ENCODE assay signal across 30 cellular contexts in genomic region chr3:182487048-182487447, GRCh38.
DNase-seq lines count a peak whose midpoint lies in the region; ATAC-seq and TF ChIP-seq lines count a peak whose summit lies in the region.
"Had no signal": no experiment of that assay in that cellular context is flagged by ENCODE, and none has a peak within 500 bp of the region (broad histone marks: within the 10 kb centered on the region; RNA-seq: fewer than 3 reads in every experiment).

No MANE protein-coding gene starts in this region.

- TF ChIP-seq CTCF in A673 (conservative IDR thresholded peaks at IDR 0.05; ENCODE audit: low read depth, low read length) (no peak), glutamatergic neuron (IDR thresholded peaks at IDR 0.05; ENCODE audit: partially characterized antibody, unreplicated experiment) (no peak), HFFc6 (IDR thresholded peaks at IDR 0.05) (no peak), smooth muscle cell (IDR thresholded peaks at IDR 0.05; ENCODE audit: borderline replicate concordance, insufficient read depth, poor library complexity, severe bottlenecking) (no peak)

- WGBS in smooth muscle cell (ENCODE audit: low lambda C conversion rate) = 64% methylated on average over 3 of the region's 3 CpGs

- POLR2A ChIA-PET in A673 (lab: Charles Lee; ENCODE audit: low non-redundant PET) = no interaction called here
- POLR2A ChIA-PET in activated CD8-positive, alpha-beta T cell treated with anti-CD3 and anti-CD28 coated beads, Interleukin-2, amount 10 ng/mL, durations not matched to agents 7 days and 5 days (lab: Charles Lee) = no interaction called here

- no peaks in the 10 kb centered on the region for H3K79me2 ChIP-seq in Karpas-422 (ENCODE audit: low read length)
- H3K79me2 ChIP-seq in smooth muscle cell (ENCODE audit: low read depth) = no peaks in the 10 kb centered on the region

- H3K36me3 ChIP-seq in A673 (ENCODE audit: insufficient read depth, low read length, poor library complexity, severe bottlenecking) (no peaks in the 10 kb centered on the region), Karpas-422 (ENCODE audit: insufficient read depth, low read length) (no peaks in the 10 kb centered on the region), smooth muscle cell (ENCODE audit: low read depth) (no peaks in the 10 kb centered on the region)
- H3K36me3 ChIP-seq: heart left ventricle, ovary, tibial artery had no signal

- no peaks in the 10 kb centered on the region for H3K36me3 Mint-ChIP-seq in glutamatergic neuron (ENCODE audit: unreplicated experiment)
- H3K36me3 Mint-ChIP-seq in HFFc6 (ENCODE audit: low read depth) = 0 out of 2 replicates have a peak, but pooled peaks cover under 1% of the 10 kb centered on the region
- H3K36me3 Mint-ChIP-seq in activated CD8-positive, alpha-beta T cell treated with anti-CD3 and anti-CD28 coated beads, Interleukin-2, amount 10 ng/mL, durations not matched to agents 7 days and 5 days (ENCODE audit: low read depth) = no peaks in the 10 kb centered on the region
- H3K36me3 Mint-ChIP-seq: naive B cell had no signal

- H3K4me3 Mint-ChIP-seq in glutamatergic neuron (ENCODE audit: unreplicated experiment) (no peak overlapping the region), HFFc6 (no peak overlapping the region)
- H3K4me3 Mint-ChIP-seq in activated CD8-positive, alpha-beta T cell treated with anti-CD3 and anti-CD28 coated beads, Interleukin-2, amount 10 ng/mL, durations not matched to agents 7 days and 5 days = no peak overlapping the region
- H3K4me3 Mint-ChIP-seq: activated T-cell treated with anti-CD3 and anti-CD28 coated beads, Interleukin-2, amount 50 U/mL, for 4 hours; dendritic cell treated with granulocyte-macrophage colony-stimulating factor and Interleukin-4, amounts not matched to agents 40 ng/mL and 50 ng/mL, for 4 days; naive B cell had no signal

- BruUV-seq in A673 (replicated peaks; lab: Mats Ljungman, UMichigan) = no TSS peak

- no peaks in the 10 kb centered on the region for H3K9me2 ChIP-seq in Karpas-422 (replicated peaks; ENCODE audit: insufficient read depth, low read length)

- H3K4me1 ChIP-seq in A673 (ENCODE audit: insufficient read depth, low read length, poor library complexity, severe bottlenecking) (peaks cover 20% of the 10 kb centered on the region), Karpas-422 (ENCODE audit: low read length) (peaks cover 30% of the 10 kb centered on the region), smooth muscle cell (ENCODE audit: low read depth) (peaks cover 38% of the 10 kb centered on the region)
- H3K4me1 ChIP-seq: heart left ventricle, tibial artery had no signal

- H3K9ac ChIP-seq in Karpas-422 (ENCODE audit: low read length) = no peak overlapping the region
- no peak overlapping the region for H3K9ac ChIP-seq in smooth muscle cell (ENCODE audit: low read depth)

- H3K4me3 ChIP-seq in A673 (ENCODE audit: low read depth, low read length, poor library complexity, severe bottlenecking) (no peak overlapping the region), Karpas-422 (ENCODE audit: low read length) (no peak overlapping the region), smooth muscle cell (no peak overlapping the region)
- H3K4me3 ChIP-seq: heart left ventricle, ovary, tibial artery had no signal

- H3K27me3 Mint-ChIP-seq in glutamatergic neuron (ENCODE audit: unreplicated experiment) (peaks cover 4% of the 10 kb centered on the region), HFFc6 (ENCODE audit: insufficient read depth) (no peaks in the 10 kb centered on the region)
- no peaks in the 10 kb centered on the region for H3K27me3 Mint-ChIP-seq in activated CD8-positive, alpha-beta T cell treated with anti-CD3 and anti-CD28 coated beads, Interleukin-2, amount 10 ng/mL, durations not matched to agents 7 days and 5 days (ENCODE audit: low read depth)
- H3K27me3 Mint-ChIP-seq: dendritic cell treated with granulocyte-macrophage colony-stimulating factor and Interleukin-4, amounts not matched to agents 40 ng/mL and 50 ng/mL, for 4 days; naive B cell had no signal

- CTCF ChIA-PET in A673 (lab: Charles Lee) = no interaction called here
- CTCF ChIA-PET in activated CD8-positive, alpha-beta T cell treated with anti-CD3 and anti-CD28 coated beads, Interleukin-2, amount 10 ng/mL, durations not matched to agents 7 days and 5 days (lab: Charles Lee) = no interaction called here

- H3K9me3 ChIP-seq in A673 (ENCODE audit: low read depth, low read length, poor library complexity, severe bottlenecking) (no peaks in the 10 kb centered on the region), Karpas-422 (ENCODE audit: low read length) (no peaks in the 10 kb centered on the region), smooth muscle cell (replicated peaks; ENCODE audit: low read depth) (no peaks in the 10 kb centered on the region)
- H3K9me3 ChIP-seq: heart left ventricle, ovary, tibial artery had no signal

- H3K27ac ChIP-seq in A673 (ENCODE audit: low read depth, low read length, poor library complexity, severe bottlenecking) (no peak overlapping the region), Karpas-422 (ENCODE audit: low read length) (no peak overlapping the region), smooth muscle cell (ENCODE audit: low read depth) (no peak overlapping the region)
- H3K27ac ChIP-seq: C4-2B, heart left ventricle, HL-60, ovary, tibial artery had no signal

- peak overlapping the region; percentile 34; the same call in 1 of the 2 replicates for H2AFZ ChIP-seq in Karpas-422 (ENCODE audit: low read length)
- no peak overlapping the region for H2AFZ ChIP-seq in smooth muscle cell (ENCODE audit: low read depth)

- peak overlapping the region; percentile 12 for H3K27ac Mint-ChIP-seq in glutamatergic neuron (ENCODE audit: unreplicated experiment)
- no peak overlapping the region for H3K27ac Mint-ChIP-seq in HFFc6
- no peak overlapping the region for H3K27ac Mint-ChIP-seq in activated CD8-positive, alpha-beta T cell treated with anti-CD3 and anti-CD28 coated beads, Interleukin-2, amount 10 ng/mL, durations not matched to agents 7 days and 5 days
- H3K27ac Mint-ChIP-seq: dendritic cell treated with granulocyte-macrophage colony-stimulating factor and Interleukin-4, amounts not matched to agents 40 ng/mL and 50 ng/mL, for 4 days; naive B cell had no signal

- peaks cover 6% of the 10 kb centered on the region for H3K9me3 Mint-ChIP-seq in glutamatergic neuron (ENCODE audit: unreplicated experiment)
- peaks cover 14% of the 10 kb centered on the region for H3K9me3 Mint-ChIP-seq in HFFc6
- H3K9me3 Mint-ChIP-seq in activated CD8-positive, alpha-beta T cell treated with anti-CD3 and anti-CD28 coated beads, Interleukin-2, amount 10 ng/mL, durations not matched to agents 7 days and 5 days (ENCODE audit: insufficient read depth) = no peaks in the 10 kb centered on the region
- H3K9me3 Mint-ChIP-seq: activated T-cell treated with anti-CD3 and anti-CD28 coated beads, Interleukin-2, amount 50 U/mL, for 4 hours; dendritic cell treated with granulocyte-macrophage colony-stimulating factor and Interleukin-4, amounts not matched to agents 40 ng/mL and 50 ng/mL, for 4 days had no signal

- H3F3A ChIP-seq in smooth muscle cell (ENCODE audit: low read depth) = no peaks in the 10 kb centered on the region

- intact Hi-C loops in A673 (cut with micrococcal nuclease; ENCODE audit: unreplicated experiment) = no loop called here

- H4K20me1 ChIP-seq in Karpas-422 (ENCODE audit: insufficient read depth, low read depth, low read length) (no peaks in the 10 kb centered on the region), smooth muscle cell (ENCODE audit: low read depth) (no peaks in the 10 kb centered on the region)

- peak; percentile 41 for DNase-seq in A673 (ENCODE audit: low spot score)
- DNase-seq in Karpas-422 = no peak
- DNase-seq in NCI-H524 (lab: John Stamatoyannopoulos, UW) = peak; percentile 98 to 100
- DNase-seq in glutamatergic neuron = no peak
- DNase-seq in HFFc6 = no peak
- DNase-seq in activated CD8-positive, alpha-beta T cell treated with anti-CD3 and anti-CD28 coated beads, Interleukin-2, amount 10 ng/mL, durations not matched to agents 7 days and 5 days = no peak
- no peak for DNase-seq in GDM1 (lab: John Stamatoyannopoulos, UW)
- DNase-seq in smooth muscle cell (lab: John Stamatoyannopoulos, UW; ENCODE audit: unreplicated experiment) = no peak
- DNase-seq: activated CD4-positive, alpha-beta T cell treated with anti-CD3 and anti-CD28 coated beads for 1 hour; activated naive CD4-positive, alpha-beta T cell; activated T-cell treated with anti-CD3 and anti-CD28 coated beads, Interleukin-2, amount 50 U/mL, for 4 hours; Calu3; H7; heart left ventricle; mesendoderm; naive B cell; NCI-H1105 treated with DMSO at 0.1 percent for 48 hours; NCI-H2227 treated with DMSO at 0.1 percent for 48 hours; ovary; right cardiac atrium; stimulated activated CD4-positive, alpha-beta T cell treated with anti-CD3 and anti-CD28 coated beads, Interleukin-12 subunit alpha, Interleukin-12 subunit beta, amount 100 ng/mL, for 4 hours; stimulated activated CD4-positive, alpha-beta T cell treated with anti-CD3 and anti-CD28 coated beads, Interleukin-4, amount 100 ng/mL, for 4 hours; stimulated activated naive CD8-positive, alpha-beta T cell treated with anti-CD3 and anti-CD28 coated beads, Interleukin-15, Interleukin-2, amounts not matched to agents 100 U/mL and 50 U/mL, for 24 hours; SW 1271; tibial artery had no signal

- peaks cover 22% of the 10 kb centered on the region for H3K4me1 Mint-ChIP-seq in glutamatergic neuron (ENCODE audit: low read depth, unreplicated experiment)
- H3K4me1 Mint-ChIP-seq in HFFc6 (ENCODE audit: low read depth) = no peaks in the 10 kb centered on the region
- H3K4me1 Mint-ChIP-seq in activated CD8-positive, alpha-beta T cell treated with anti-CD3 and anti-CD28 coated beads, Interleukin-2, amount 10 ng/mL, durations not matched to agents 7 days and 5 days (ENCODE audit: low read depth) = no peaks in the 10 kb centered on the region
- H3K4me1 Mint-ChIP-seq: naive B cell had no signal

- H3K27me3 ChIP-seq in A673 (replicated peaks; ENCODE audit: insufficient read depth, low read depth, low read length, poor library complexity) (no peaks in the 10 kb centered on the region), Karpas-422 (ENCODE audit: low read length) (no peaks in the 10 kb centered on the region), smooth muscle cell (ENCODE audit: low read depth) (no peaks in the 10 kb centered on the region)
- H3K27me3 ChIP-seq: ovary, tibial artery had no signal

- ATAC-seq in activated CD8-positive, alpha-beta T cell treated with anti-CD3 and anti-CD28 coated beads, Interleukin-2, amount 10 ng/mL, durations not matched to agents 7 days and 5 days = no peak
- ATAC-seq: activated T-cell treated with anti-CD3 and anti-CD28 coated beads, Interleukin-2, amount 50 U/mL, for 4 hours; heart left ventricle; left lobe of liver; right cardiac atrium; Right ventricle myocardium inferior; stimulated activated naive CD8-positive, alpha-beta T cell treated with anti-CD3 and anti-CD28 coated beads, Interleukin-15, Interleukin-2, amounts not matched to agents 100 U/mL and 50 U/mL, for 24 hours had no signal

- H3K4me2 ChIP-seq in Karpas-422 (ENCODE audit: low read depth, low read length, poor library complexity, severe bottlenecking) (no peak overlapping the region), smooth muscle cell (no peak overlapping the region)

Comparison
In these comparisons a context has a peak if more than half of its experiments do, and no peak if none do; other contexts are left out.
1. DNase-seq: peak in A673 (single experiment) and NCI-H524 (2 of 2); none in Karpas-422 (single experiment), glutamatergic neuron (single experiment), HFFc6 (single experiment), activated CD8-positive, alpha-beta T cell treated with anti-CD3 and anti-CD28 coated beads, Interleukin-2, amount 10 ng/mL, durations not matched to agents 7 days and 5 days (single experiment), GDM1 (single experiment) and smooth muscle cell (single experiment).